Comparison of ENCODE assay signal across 13 cellular contexts in the genomic region with DNA sequence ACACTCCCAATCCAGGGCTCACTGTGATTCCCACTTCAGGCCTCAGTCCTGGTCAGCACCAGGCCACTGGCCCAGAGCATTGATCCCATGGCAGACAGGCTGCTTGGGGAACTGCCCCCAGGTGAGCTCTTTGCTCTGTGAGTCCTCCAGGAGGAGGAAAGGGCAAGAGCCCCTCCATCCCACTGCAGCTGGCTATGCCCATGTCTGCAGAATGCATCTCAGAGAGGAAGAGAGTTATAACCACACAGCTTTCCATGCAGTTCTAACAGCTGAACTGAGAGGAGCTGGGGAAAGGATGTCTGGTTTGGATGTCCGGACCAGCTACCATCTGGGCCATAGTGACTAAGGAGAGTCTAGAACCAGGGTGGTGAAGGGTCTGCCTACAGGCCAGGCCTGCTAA.
A peak's percentile ranks its signal among the peaks of the same experiment; 100 is the strongest.
DNase-seq lines count a peak whose midpoint lies in the region; ATAC-seq and TF ChIP-seq lines count a peak whose summit lies in the region.
"Had no signal": no experiment of that assay in that cellular context is flagged by ENCODE, and none has a peak within 500 bp of the region (broad histone marks: within the 10 kb centered on the region; RNA-seq: fewer than 3 reads in every experiment).

No MANE protein-coding gene starts in this region.

- H3K4me1 ChIP-seq in heart right ventricle (peaks cover 0 to 37% (median 5%) of the 10 kb centered on the region in 9 donors), RWPE2 (ENCODE audit: insufficient read depth, poor library complexity, severe bottlenecking) (no peaks in the 10 kb centered on the region)

- H3K9me3 ChIP-seq in heart right ventricle (no peaks in the 10 kb centered on the region), RWPE2 (ENCODE audit: severe bottlenecking) (no peaks in the 10 kb centered on the region)
- H3K9me3 ChIP-seq: BLaER1 had no signal

- H3K27ac ChIP-seq in heart right ventricle (no peak overlapping the region), RWPE2 (ENCODE audit: poor library complexity, severe bottlenecking) (no peak overlapping the region), temporal lobe (ENCODE audit: low read depth, low read length) (peak overlapping the region; percentile 77)
- H3K27ac ChIP-seq: BLaER1 had no signal

- ATAC-seq in Right ventricle myocardium superior (ENCODE audit: poor library complexity) = no peak
- no peak for ATAC-seq in heart right ventricle
- no peak for ATAC-seq in RWPE2 (ENCODE audit: low read depth)

- TF ChIP-seq CTCF in heart right ventricle (IDR thresholded peaks at IDR 0.05) (no peak), RWPE2 (IDR thresholded peaks at IDR 0.05; ENCODE audit: poor library complexity, severe bottlenecking) (no peak)

- H3K4me3 ChIP-seq in heart right ventricle (no peak overlapping the region), RWPE2 (ENCODE audit: severe bottlenecking) (no peak overlapping the region)
- H3K4me3 ChIP-seq: BLaER1 had no signal

- intact Hi-C loops in Right ventricle myocardium superior (cut with DNase I) (no loop called here), heart right ventricle (cut with DNase I) (loop anchor here in 5 of 10 donors (10.0 kb wide), 2 partner anchors 69 to 111 kb away; no protein-coding TSS in a partner anchor)

- DNase-seq in Right ventricle myocardium superior (peak; percentile 32), heart right ventricle (no peak), RWPE2 (ENCODE audit: low spot score) (peak; percentile 17), mesenteric fat pad (ENCODE audit: low spot score) (peak; percentile 53), DMS79 (lab: John Stamatoyannopoulos, UW) (no peak), hepatic stellate cell (ENCODE audit: low spot score) (no peak)
- DNase-seq: 8988T; AML-193; CD4-positive, CD25-positive, alpha-beta regulatory T cell; GOT3; H9 had no signal

- no peaks in the 10 kb centered on the region for H3K27me3 ChIP-seq in heart right ventricle
- H3K27me3 ChIP-seq in RWPE2 (ENCODE audit: insufficient read depth, poor library complexity, severe bottlenecking) = no peaks in the 10 kb centered on the region
- H3K27me3 ChIP-seq: BLaER1 had no signal

- 92 to 98% methylated on average over 1 of the region's 1 CpG for WGBS in heart right ventricle, 2 donors

- H3K36me3 ChIP-seq in heart right ventricle (peaks cover 0 to 96% (median 15%) of the 10 kb centered on the region in 9 donors), RWPE2 (ENCODE audit: low read depth) (no peaks in the 10 kb centered on the region)
- H3K36me3 ChIP-seq: BLaER1 had no signal

Comparison
In these comparisons a context has a peak if more than half of its experiments do, and no peak if none do; other contexts are left out.
1. DNase-seq: peak in Right ventricle myocardium superior (single experiment), RWPE2 (single experiment) and mesenteric fat pad (single experiment); none in heart right ventricle (0 of 2), DMS79 (single experiment) and hepatic stellate cell (single experiment).